Comparison of ENCODE assay signal across 16 cellular contexts in the genomic region with DNA sequence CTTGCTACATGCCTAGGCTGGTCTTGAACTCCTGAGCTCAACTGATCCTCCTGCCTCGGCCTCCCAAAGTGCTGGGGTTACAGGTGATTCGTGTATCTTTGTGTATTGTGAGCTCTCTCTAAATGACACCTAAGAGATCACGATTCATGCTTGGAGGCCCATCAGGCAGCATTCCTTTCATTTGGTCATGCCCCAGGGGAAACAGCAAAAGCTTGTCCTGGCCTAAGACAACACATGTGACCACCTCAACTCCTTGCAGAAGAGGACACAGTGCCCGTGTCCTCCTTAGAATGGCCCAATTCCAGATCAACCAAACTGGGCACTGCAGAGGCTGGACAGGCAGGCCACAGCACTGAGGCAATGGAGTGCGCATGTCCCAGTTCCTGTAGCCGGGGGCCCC. TPM values are rescaled to one million over a fixed set of nuclear protein-coding genes. Genes with fewer than 3 reads are reported as not detected.
DNase-seq lines count a peak whose midpoint lies in the region; TF ChIP-seq lines count a peak whose summit lies in the region.
"Had no signal": no experiment of that assay in that cellular context is flagged by ENCODE, and none has a peak within 500 bp of the region (broad histone marks: within the 10 kb centered on the region; RNA-seq: fewer than 3 reads in every experiment).

No MANE protein-coding gene starts in this region.

- POLR2A ChIA-PET in HEK293 (lab: Yijun Ruan, JAX) = interaction anchor here (1.5 to 3.1 kb wide), 2 partner anchors 32 to 50 kb away, joined by 3 to 36 read pairs; a partner anchor contains a TSS

- peaks cover 15% of the 10 kb centered on the region for H3K79me2 ChIP-seq in parathyroid adenoma

- H3K9me3 Mint-ChIP-seq in activated T-helper 1 cell treated with anti-CD3 and anti-CD28 coated beads, Interleukin-12 subunit alpha, Interleukin-12 subunit beta, Interleukin-2, Interleukin-4 antibody, amounts not matched to agents 30 ng/mL and 10 ng/mL and 1 ng/mL, durations not matched to agents 14 hours and 24 hours and 36 hours = no peaks in the 10 kb centered on the region
- no peaks in the 10 kb centered on the region for H3K9me3 Mint-ChIP-seq in T-helper 2 cell treated with Interferon-gamma antibody and Interleukin-4, amounts not matched to agents 5 μg/mL and 100 μg/mL, for 36 hours
- H3K9me3 Mint-ChIP-seq: activated naive CD8-positive, alpha-beta T cell treated with anti-CD3 and anti-CD28 coated beads, Interleukin-2, amount 50 U/mL, for 24 hours; natural killer cell had no signal

- CTCF ChIA-PET in HEK293 (lab: Yijun Ruan, JAX) = interaction anchor here (0.5 to 4.0 kb wide), 8 partner anchors 11 to 165 kb away, joined by 3 to 69 read pairs (median 14); no protein-coding TSS in a partner anchor

- H3K27ac Mint-ChIP-seq in activated T-helper 1 cell treated with anti-CD3 and anti-CD28 coated beads, Interleukin-12 subunit alpha, Interleukin-12 subunit beta, Interleukin-2, Interleukin-4 antibody, amounts not matched to agents 30 ng/mL and 10 ng/mL and 1 ng/mL, durations not matched to agents 14 hours and 24 hours and 36 hours = peak overlapping the region; percentile 29
- H3K27ac Mint-ChIP-seq in T-helper 2 cell treated with Interferon-gamma antibody and Interleukin-4, amounts not matched to agents 5 μg/mL and 100 μg/mL, for 36 hours = no peak overlapping the region
- H3K27ac Mint-ChIP-seq: activated naive CD8-positive, alpha-beta T cell treated with anti-CD3 and anti-CD28 coated beads, Interleukin-2, amount 50 U/mL, for 24 hours had no signal

- no peaks in the 10 kb centered on the region for H3K27me3 Mint-ChIP-seq in activated T-helper 1 cell treated with anti-CD3 and anti-CD28 coated beads, Interleukin-12 subunit alpha, Interleukin-12 subunit beta, Interleukin-2, Interleukin-4 antibody, amounts not matched to agents 30 ng/mL and 10 ng/mL and 1 ng/mL, durations not matched to agents 14 hours and 24 hours and 36 hours (ENCODE audit: insufficient read depth)
- H3K27me3 Mint-ChIP-seq in T-helper 2 cell treated with Interferon-gamma antibody and Interleukin-4, amounts not matched to agents 5 μg/mL and 100 μg/mL, for 36 hours (ENCODE audit: low read depth) = no peaks in the 10 kb centered on the region
- H3K27me3 Mint-ChIP-seq: activated naive CD8-positive, alpha-beta T cell treated with anti-CD3 and anti-CD28 coated beads, Interleukin-2, amount 50 U/mL, for 24 hours; B cell had no signal

- no peak for DNase-seq in activated T-helper 1 cell treated with anti-CD3 and anti-CD28 coated beads, Interleukin-12 subunit alpha, Interleukin-12 subunit beta, Interleukin-2, Interleukin-4 antibody, amounts not matched to agents 30 ng/mL and 10 ng/mL and 1 ng/mL, durations not matched to agents 14 hours and 24 hours and 36 hours (ENCODE audit: low spot score)
- DNase-seq in HCEC 1CT = no peak
- DNase-seq in T-helper 2 cell treated with Interferon-gamma antibody and Interleukin-4, amounts not matched to agents 5 μg/mL and 100 μg/mL, for 36 hours (ENCODE audit: low spot score) = no peak
- DNase-seq: activated naive CD8-positive, alpha-beta T cell treated with anti-CD3 and anti-CD28 coated beads, Interleukin-2, amount 50 U/mL, for 24 hours; effector CD4-positive, alpha-beta T cell; heart left ventricle; natural killer cell; NCI-H146; NCI-H82; T1000; testis had no signal

- H3K4me2 ChIP-seq in parathyroid adenoma (ENCODE audit: low read length) = no peak overlapping the region
- H3K4me2 ChIP-seq: PC-9 had no signal

- peaks cover 41% of the 10 kb centered on the region for H3K36me3 Mint-ChIP-seq in activated T-helper 1 cell treated with anti-CD3 and anti-CD28 coated beads, Interleukin-12 subunit alpha, Interleukin-12 subunit beta, Interleukin-2, Interleukin-4 antibody, amounts not matched to agents 30 ng/mL and 10 ng/mL and 1 ng/mL, durations not matched to agents 14 hours and 24 hours and 36 hours (ENCODE audit: low read depth)
- H3K36me3 Mint-ChIP-seq in T-helper 2 cell treated with Interferon-gamma antibody and Interleukin-4, amounts not matched to agents 5 μg/mL and 100 μg/mL, for 36 hours (ENCODE audit: low read depth) = peaks cover 55% of the 10 kb centered on the region

- H3K9me3 ChIP-seq in HEK293 (ENCODE audit: control insufficient read depth, insufficient read depth, low read depth, low read length) = no peaks in the 10 kb centered on the region
- no peaks in the 10 kb centered on the region for H3K9me3 ChIP-seq in parathyroid adenoma (ENCODE audit: control insufficient read depth, low read length)
- H3K9me3 ChIP-seq: heart left ventricle, SJSA1, testis had no signal

- peaks cover 12% of the 10 kb centered on the region for H3K4me1 Mint-ChIP-seq in activated T-helper 1 cell treated with anti-CD3 and anti-CD28 coated beads, Interleukin-12 subunit alpha, Interleukin-12 subunit beta, Interleukin-2, Interleukin-4 antibody, amounts not matched to agents 30 ng/mL and 10 ng/mL and 1 ng/mL, durations not matched to agents 14 hours and 24 hours and 36 hours (ENCODE audit: low read depth)
- peaks cover 2% of the 10 kb centered on the region for H3K4me1 Mint-ChIP-seq in T-helper 2 cell treated with Interferon-gamma antibody and Interleukin-4, amounts not matched to agents 5 μg/mL and 100 μg/mL, for 36 hours (ENCODE audit: low read depth)
- H3K4me1 Mint-ChIP-seq: activated naive CD8-positive, alpha-beta T cell treated with anti-CD3 and anti-CD28 coated beads, Interleukin-2, amount 50 U/mL, for 24 hours had no signal

- H3K36me3 ChIP-seq in HEK293 (ENCODE audit: control insufficient read depth in 2 of 2, insufficient read depth in 1 of 2, low read length in 2 of 2) = peaks cover 67 to 95% of the 10 kb centered on the region in 2 experiments
- no peaks in the 10 kb centered on the region for H3K36me3 ChIP-seq in parathyroid adenoma (ENCODE audit: control insufficient read depth, insufficient read depth, low read length)

- no peak for TF ChIP-seq CTCF in HEK293 (tag by site-specific recombination; IDR thresholded peaks at IDR 0.05)
- no peak for TF ChIP-seq CTCF in parathyroid adenoma (IDR thresholded peaks at IDR 0.05)

- H3K27ac ChIP-seq in HEK293 (ENCODE audit: extremely low read depth, low read depth, low read length) (peak overlapping the region; percentile 37; the same call in 1 of the 2 replicates), parathyroid adenoma (peak overlapping the region; percentile 82)
- H3K27ac ChIP-seq: PC-9, SJSA1, testis had no signal

- H3K4me1 ChIP-seq in HEK293 (ENCODE audit: control insufficient read depth, insufficient read depth, low read length) = no peaks in the 10 kb centered on the region
- peaks cover 39% of the 10 kb centered on the region for H3K4me1 ChIP-seq in parathyroid adenoma

- H3K27me3 ChIP-seq in parathyroid adenoma (ENCODE audit: control insufficient read depth, insufficient read depth, low read length) = no peaks in the 10 kb centered on the region
- H3K27me3 ChIP-seq: heart left ventricle, SJSA1, testis had no signal

- intact Hi-C loops in activated T-helper 1 cell treated with anti-CD3 and anti-CD28 coated beads, Interleukin-12 subunit alpha, Interleukin-12 subunit beta, Interleukin-2, Interleukin-4 antibody, amounts not matched to agents 30 ng/mL and 10 ng/mL and 1 ng/mL, durations not matched to agents 14 hours and 24 hours and 36 hours (cut with micrococcal nuclease) = no loop called here

- H3K4me3 Mint-ChIP-seq in activated T-helper 1 cell treated with anti-CD3 and anti-CD28 coated beads, Interleukin-12 subunit alpha, Interleukin-12 subunit beta, Interleukin-2, Interleukin-4 antibody, amounts not matched to agents 30 ng/mL and 10 ng/mL and 1 ng/mL, durations not matched to agents 14 hours and 24 hours and 36 hours = no peak overlapping the region
- H3K4me3 Mint-ChIP-seq in T-helper 2 cell treated with Interferon-gamma antibody and Interleukin-4, amounts not matched to agents 5 μg/mL and 100 μg/mL, for 36 hours = no peak overlapping the region
- H3K4me3 Mint-ChIP-seq: activated naive CD8-positive, alpha-beta T cell treated with anti-CD3 and anti-CD28 coated beads, Interleukin-2, amount 50 U/mL, for 24 hours; B cell; natural killer cell had no signal

- H3K9ac ChIP-seq in parathyroid adenoma = no peak overlapping the region

- H2AFZ ChIP-seq in parathyroid adenoma = peak overlapping the region; percentile 34
- H2AFZ ChIP-seq: PC-9 had no signal

- H3K4me3 ChIP-seq in HEK293 (ENCODE audit: low read depth, low read length) (no peak overlapping the region), parathyroid adenoma (ENCODE audit: low read depth, low read length) (no peak overlapping the region)
- H3K4me3 ChIP-seq: heart left ventricle, PC-9, SJSA1, testis had no signal

TF ChIP-seq in HEK293, 187 proteins besides CTCF, POLR2A, EP300 and RAD21 (continues in another document):
- TF ChIP-seq ZNF510 (tag by site-specific recombination; IDR thresholded peaks at IDR 0.05; ENCODE audit: insufficient replicate concordance) (no peak), ZNF624 (tag by site-specific recombination; IDR thresholded peaks at IDR 0.05) (no peak), ZNF664 (tag by site-specific recombination; IDR thresholded peaks at IDR 0.05) (no peak), ZNF132 (tag by site-specific recombination; IDR thresholded peaks at IDR 0.05; ENCODE audit: borderline replicate concordance) (no peak), ZBTB20 (tag by site-specific recombination; IDR thresholded peaks at IDR 0.05) (no peak)

RNA-seq across cellular contexts. Expression of a gene that starts 32.5 kb away (rescaled TPM):
- total RNA-seq in activated T-helper 1 cell treated with anti-CD3 and anti-CD28 coated beads, Interleukin-12 subunit alpha, Interleukin-12 subunit beta, Interleukin-2, Interleukin-4 antibody, amounts not matched to agents 30 ng/mL and 10 ng/mL and 1 ng/mL, durations not matched to agents 14 hours and 24 hours and 36 hours = 111 and 114 TPM in 2 replicates

RNA-seq across cellular contexts. Expression of a gene that starts 32.7 kb away (rescaled TPM):
- total RNA-seq in activated T-helper 1 cell treated with anti-CD3 and anti-CD28 coated beads, Interleukin-12 subunit alpha, Interleukin-12 subunit beta, Interleukin-2, Interleukin-4 antibody, amounts not matched to agents 30 ng/mL and 10 ng/mL and 1 ng/mL, durations not matched to agents 14 hours and 24 hours and 36 hours = 51.0 and 52.1 TPM in 2 replicates

RNA-seq across cellular contexts. Expression of a gene that starts 49.5 kb away (rescaled TPM):
- 141 and 142 TPM in 2 replicates for total RNA-seq in activated T-helper 1 cell treated with anti-CD3 and anti-CD28 coated beads, Interleukin-12 subunit alpha, Interleukin-12 subunit beta, Interleukin-2, Interleukin-4 antibody, amounts not matched to agents 30 ng/mL and 10 ng/mL and 1 ng/mL, durations not matched to agents 14 hours and 24 hours and 36 hours
